In the genomic region with DNA sequence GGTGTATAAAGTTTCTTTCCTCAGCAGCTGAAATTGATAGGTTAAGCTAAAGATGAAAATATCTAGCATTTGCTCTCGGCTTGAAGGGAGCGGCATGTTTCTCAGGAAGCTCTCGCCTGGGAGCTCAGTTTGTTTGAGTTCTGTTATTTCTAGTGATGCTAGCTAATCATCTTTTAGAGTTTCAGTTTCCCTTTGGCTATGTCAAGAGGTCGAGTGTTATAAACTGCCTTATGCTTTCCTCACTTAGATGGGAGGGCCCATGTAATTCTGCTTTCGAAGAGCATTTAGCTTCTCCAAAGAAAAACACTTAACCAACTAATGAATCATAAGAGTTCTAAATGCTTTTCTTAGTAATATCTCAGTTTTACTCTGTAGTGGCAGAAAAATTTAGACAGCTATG, we compare ENCODE assay signal across 8 cellular contexts. TPM values are rescaled to one million over a fixed set of nuclear protein-coding genes. Genes with fewer than 3 reads are reported as not detected.
A peak's percentile ranks its signal among the peaks of the same experiment; 100 is the strongest.
DNase-seq lines count a peak whose midpoint lies in the region; ATAC-seq, FAIRE-seq and TF ChIP-seq lines count a peak whose summit lies in the region.

No MANE protein-coding gene starts in this region.

- no peak for TF ChIP-seq CTCF in esophagus muscularis mucosa (IDR thresholded peaks at IDR 0.05)

- TF ChIP-seq POLR2A in esophagus muscularis mucosa (IDR thresholded peaks at IDR 0.05; ENCODE audit: low read depth) = no peak

- H3K36me3 ChIP-seq in esophagus muscularis mucosa = no peaks in the 10 kb centered on the region
- no peaks in the 10 kb centered on the region for H3K36me3 ChIP-seq in small intestine (ENCODE audit: control insufficient read depth in 2 of 2, insufficient read depth in 2 of 2, low read length in 2 of 2)

- H3K4me1 ChIP-seq in esophagus muscularis mucosa (peaks cover 16 to 42% (median 32%) of the 10 kb centered on the region in 4 donors), small intestine (ENCODE audit: control insufficient read depth in 2 of 2, insufficient read depth in 1 of 2, low read depth in 1 of 2, low read length in 1 of 2) (no peaks in the 10 kb centered on the region)

- ATAC-seq in GM18858 (IDR thresholded peaks at IDR 0.05; ENCODE audit: unreplicated experiment) = peak; percentile 98

- intact Hi-C loops in esophagus muscularis mucosa (cut with DNase I) = no loop called here

- no peaks in the 10 kb centered on the region for H3K9me3 ChIP-seq in esophagus muscularis mucosa
- no peaks in the 10 kb centered on the region for H3K9me3 ChIP-seq in small intestine (ENCODE audit: control insufficient read depth, low read depth)

- peak; percentile 38 for DNase-seq in HCEC 1CT
- peak; percentile 12 for DNase-seq in NCI-H69 (lab: John Stamatoyannopoulos, UW)
- no peak for DNase-seq in esophagus muscularis mucosa (ENCODE audit: extremely low spot score)
- DNase-seq in small intestine = peak; percentile 11
- DNase-seq in NCI-H2081 treated with DMSO at 0.1 percent for 48 hours (lab: John Stamatoyannopoulos, UW) = no peak
- no peak for DNase-seq in NCI-H524 treated with DMSO at 0.1 percent for 48 hours (lab: John Stamatoyannopoulos, UW)
- DNase-seq in midbrain (lab: John Stamatoyannopoulos, UW) = no peak

- H3K27me3 ChIP-seq in esophagus muscularis mucosa = no peaks in the 10 kb centered on the region
- H3K27me3 ChIP-seq in small intestine (ENCODE audit: control insufficient read depth in 2 of 2, insufficient read depth in 2 of 2, low read length in 2 of 2) = no peaks in the 10 kb centered on the region

- H3K27ac ChIP-seq in esophagus muscularis mucosa (replicated peaks in 1 of 4) (peak overlapping the region; percentile 56 to 67 (median 60)), small intestine (ENCODE audit: low read depth in 1 of 2, low read length in 1 of 2) (peak overlapping the region in 1 of 2 donors; percentile 20)

- 12% methylated on average over 5 of the region's 5 CpGs for WGBS in esophagus muscularis mucosa
- 13 to 33% (median 33%) methylated on average over 5 of the region's 5 CpGs for WGBS in small intestine, 3 donors

- no peak for TF ChIP-seq EP300 in esophagus muscularis mucosa (IDR thresholded peaks at IDR 0.05)

- FAIRE-seq in small intestine (lab: Jason Lieb, UNC) = no peak

- H3K4me3 ChIP-seq in esophagus muscularis mucosa (peak overlapping the region; percentile 29 to 37 (median 35)), small intestine (ENCODE audit: low read depth in 1 of 2, low read length in 2 of 2) (no peak overlapping the region)

RNA-seq across cellular contexts. Expression of gene PLCL1, which starts 33.6 kb away (rescaled TPM):
- total RNA-seq in esophagus muscularis mucosa = 10 to 100 TPM; 67.3 to 86.2 (median 79.2) TPM
- polyA plus RNA-seq in small intestine = under 1 TPM in 2 of 3 donors, not detected in 1; 0.58 to 0.81 TPM

RNA-seq across cellular contexts. Expression of gene BOLL, which starts 52.9 kb away (rescaled TPM):
- not detected for total RNA-seq in esophagus muscularis mucosa
- polyA plus RNA-seq in small intestine = not detected

Comparison
In these comparisons a context has a peak if more than half of its experiments do, and no peak if none do; other contexts are left out.
1. DNase-seq: peak in HCEC 1CT (single experiment), NCI-H69 (single experiment) and small intestine (single experiment); none in esophagus muscularis mucosa (single experiment), NCI-H2081 treated with DMSO at 0.1 percent for 48 hours (single experiment), NCI-H524 treated with DMSO at 0.1 percent for 48 hours (single experiment) and midbrain (single experiment).
2. H3K4me3 ChIP-seq: peak in esophagus muscularis mucosa (4 of 4); none in small intestine (0 of 2).